In genomic region chr10:102650655-102651454, GRCh38 we compare ENCODE assay signal across 8 cellular contexts. TPM values are rescaled to one million over a fixed set of nuclear protein-coding genes. Genes with fewer than 3 reads are reported as not detected.
DNase-seq lines count a peak whose midpoint lies in the region; ATAC-seq and TF ChIP-seq lines count a peak whose summit lies in the region.
"Had no signal": no experiment of that assay in that cellular context is flagged by ENCODE, and none has a peak within 500 bp of the region (broad histone marks: within the 10 kb centered on the region; RNA-seq: fewer than 3 reads in every experiment).

No MANE protein-coding gene starts in this region.

- no peak overlapping the region for H3K4me3 Mint-ChIP-seq in GM23338
- peak overlapping the region; percentile 34 for H3K4me3 Mint-ChIP-seq in glutamatergic neuron (ENCODE audit: unreplicated experiment)
- peak overlapping the region; percentile 94 for H3K4me3 Mint-ChIP-seq in stimulated activated effector memory CD8-positive, alpha-beta T cell treated with anti-CD3 and anti-CD28 coated beads, Interleukin-12 subunit alpha, Interleukin-12 subunit beta, amount 100 ng/mL, for 72 hours

- no peaks in the 10 kb centered on the region for H3K36me3 ChIP-seq in GM23338 (ENCODE audit: insufficient read depth)

- no peaks in the 10 kb centered on the region for H3K9me3 Mint-ChIP-seq in GM23338
- H3K9me3 Mint-ChIP-seq in glutamatergic neuron (ENCODE audit: unreplicated experiment): peaks cover 22% of the 10 kb centered on the region
- no peaks in the 10 kb centered on the region for H3K9me3 Mint-ChIP-seq in stimulated activated effector memory CD8-positive, alpha-beta T cell treated with anti-CD3 and anti-CD28 coated beads, Interleukin-12 subunit alpha, Interleukin-12 subunit beta, amount 100 ng/mL, for 72 hours

- H3K27ac ChIP-seq in GM23338 (ENCODE audit: low read depth): no peak overlapping the region
- H3K27ac ChIP-seq in RWPE1: peak overlapping the region; percentile 100

- H3K4me1 Mint-ChIP-seq in GM23338 (peaks cover 62% of the 10 kb centered on the region), glutamatergic neuron (ENCODE audit: low read depth, unreplicated experiment) (peaks cover 35% of the 10 kb centered on the region)
- H3K4me1 Mint-ChIP-seq in stimulated activated effector memory CD8-positive, alpha-beta T cell treated with anti-CD3 and anti-CD28 coated beads, Interleukin-12 subunit alpha, Interleukin-12 subunit beta, amount 100 ng/mL, for 72 hours: peaks cover 91% of the 10 kb centered on the region

- CTCF ChIA-PET in RWPE1 (lab: Yijun Ruan, JAX): interaction anchor here (0.6 kb wide), 2 partner anchors 248 to 702 kb away, joined by 3 to 4 read pairs; no protein-coding TSS in a partner anchor

- peaks cover 13% of the 10 kb centered on the region for H3K36me3 Mint-ChIP-seq in GM23338 (ENCODE audit: low read depth)
- H3K36me3 Mint-ChIP-seq in glutamatergic neuron (ENCODE audit: unreplicated experiment): peaks cover 5% of the 10 kb centered on the region
- H3K36me3 Mint-ChIP-seq in stimulated activated effector memory CD8-positive, alpha-beta T cell treated with anti-CD3 and anti-CD28 coated beads, Interleukin-12 subunit alpha, Interleukin-12 subunit beta, amount 100 ng/mL, for 72 hours: peaks cover 95% of the 10 kb centered on the region

- POLR2A ChIA-PET in RWPE1 (lab: Yijun Ruan, JAX; ENCODE audit: low non-redundant PET): no interaction called here

- DNase-seq in GM23338 (ENCODE audit: low spot score) (no peak), RWPE1 (ENCODE audit: low spot score) (no peak), glutamatergic neuron (no peak), occipital lobe (lab: John Stamatoyannopoulos, UW) (no peak), amygdala (lab: John Stamatoyannopoulos, UW) (no peak)
- DNase-seq in stimulated activated effector memory CD8-positive, alpha-beta T cell treated with anti-CD3 and anti-CD28 coated beads, Interleukin-12 subunit alpha, Interleukin-12 subunit beta, amount 100 ng/mL, for 72 hours (ENCODE audit: low spot score in 2 of 2): no peak
- no peak for DNase-seq in stimulated activated CD4-positive, alpha-beta T cell treated with anti-CD3 and anti-CD28 coated beads, Interleukin-15, amount 100 ng/mL, for 24 hours
- DNase-seq: activated CD4-positive, alpha-beta T cell treated with anti-CD3 and anti-CD28 coated beads, Interleukin-2, amount 50 U/mL, for 4 hours had no signal

- no peak overlapping the region for H3K4me3 ChIP-seq in GM23338

- TF ChIP-seq CTCF in GM23338 (conservative IDR thresholded peaks at IDR 0.05; ENCODE audit: low read depth in 2 of 2) (no peak), RWPE1 (conservative IDR thresholded peaks at IDR 0.05; ENCODE audit: low read depth) (no peak), glutamatergic neuron (IDR thresholded peaks at IDR 0.05; ENCODE audit: partially characterized antibody, unreplicated experiment) (no peak)

- H3K27me3 ChIP-seq in GM23338 (ENCODE audit: insufficient read depth): no peaks in the 10 kb centered on the region

- H3K79me2 ChIP-seq in GM23338 (replicated peaks; ENCODE audit: insufficient read depth): peaks cover 70% of the 10 kb centered on the region

- H3K4me1 ChIP-seq in GM23338 (ENCODE audit: insufficient read depth): peaks cover 36% of the 10 kb centered on the region

- H2AFZ ChIP-seq in GM23338: no peak overlapping the region

- peak overlapping the region; percentile 57; the same call in 1 of the 2 replicates for H3K4me2 ChIP-seq in GM23338

- H3K9me2 ChIP-seq in GM23338 (ENCODE audit: insufficient read depth): no peaks in the 10 kb centered on the region

- H4K20me1 ChIP-seq in GM23338 (replicated peaks; ENCODE audit: insufficient read depth): peaks cover 13% of the 10 kb centered on the region; the same call in 1 of the 2 replicates

- H3F3A ChIP-seq in GM23338 (replicated peaks; ENCODE audit: low read depth): no peaks in the 10 kb centered on the region

- H3K27ac Mint-ChIP-seq in GM23338 (peak overlapping the region; percentile 48; the same call in 1 of the 2 replicates), glutamatergic neuron (ENCODE audit: unreplicated experiment) (peak overlapping the region; percentile 48)
- H3K27ac Mint-ChIP-seq in stimulated activated effector memory CD8-positive, alpha-beta T cell treated with anti-CD3 and anti-CD28 coated beads, Interleukin-12 subunit alpha, Interleukin-12 subunit beta, amount 100 ng/mL, for 72 hours: peak overlapping the region; percentile 97

- peaks cover 24% of the 10 kb centered on the region for H3K27me3 Mint-ChIP-seq in GM23338 (ENCODE audit: insufficient read depth, low read depth, poor library complexity)
- peaks cover 17% of the 10 kb centered on the region for H3K27me3 Mint-ChIP-seq in glutamatergic neuron (ENCODE audit: unreplicated experiment)

- no peak for ATAC-seq in GM23338
- no peak for ATAC-seq in stimulated activated effector memory CD8-positive, alpha-beta T cell treated with anti-CD3 and anti-CD28 coated beads, Interleukin-12 subunit alpha, Interleukin-12 subunit beta, amount 100 ng/mL, for 72 hours

TF ChIP-seq in GM23338, 12 proteins besides CTCF, POLR2A, EP300 and RAD21:
- TF ChIP-seq ZNF462 (CRISPR knock-in tag; IDR thresholded peaks at IDR 0.05): no peak

RNA-seq across cellular contexts. Expression of gene TRIM8, which starts 6.6 kb away (rescaled TPM):
- total RNA-seq in GM23338 (2014; rRNA removed; shearing (Covaris generic)): 33.4 and 36.7 TPM in 2 replicates
- 15.1 and 20.2 TPM in 2 replicates for polyA plus RNA-seq in GM23338 (2016; fragmentation: Nextera tagmentation; extraction: Ambion mirVana)
- 74.8 TPM for total RNA-seq in glutamatergic neuron (ENCODE audit: unreplicated experiment)
- 23.4 TPM for total RNA-seq in occipital lobe
